25 cellular contexts compared by ENCODE assay signal in the genomic region with DNA sequence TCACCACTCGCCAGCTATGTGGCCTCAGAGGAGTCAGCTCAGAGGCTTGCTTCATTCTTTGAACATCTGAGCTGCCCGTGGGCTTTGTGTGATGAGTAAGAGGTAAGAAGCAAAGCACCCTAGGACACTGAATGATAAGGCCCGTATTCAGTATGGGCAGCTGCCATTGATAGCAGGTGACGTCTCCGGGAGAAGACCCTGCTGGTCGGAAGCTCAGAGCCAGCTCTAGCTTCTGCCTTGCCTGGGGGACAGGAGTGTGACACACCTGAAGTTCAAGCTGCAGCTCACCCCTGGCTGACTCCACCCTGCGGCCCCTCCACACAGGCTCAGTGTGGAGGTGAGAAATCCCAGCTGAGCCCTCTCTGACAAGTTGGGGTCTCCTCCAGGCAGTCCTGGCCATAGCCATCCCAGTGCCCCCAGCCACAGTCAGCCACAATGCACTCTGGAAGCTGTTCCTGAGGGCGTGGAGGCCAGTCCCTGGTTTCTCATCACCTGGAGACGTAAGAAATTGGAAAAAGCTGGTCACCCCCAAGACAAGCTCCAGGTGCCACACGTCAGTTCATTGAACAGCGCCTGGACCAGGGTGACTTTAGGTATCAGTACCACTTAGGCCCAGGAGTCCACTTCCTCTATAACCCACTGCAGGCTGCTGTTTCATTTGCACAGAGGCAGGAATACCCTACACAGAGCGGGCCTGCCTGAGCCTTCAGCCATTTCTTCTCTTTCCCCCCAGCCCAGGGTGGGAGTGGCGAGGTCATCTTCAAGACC.
A peak's percentile ranks its signal among the peaks of the same experiment; 100 is the strongest.
DNase-seq lines count a peak whose midpoint lies in the region; ATAC-seq and TF ChIP-seq lines count a peak whose summit lies in the region.
"Had no signal": no experiment of that assay in that cellular context is flagged by ENCODE, and none has a peak within 500 bp of the region (broad histone marks: within the 10 kb centered on the region; RNA-seq: fewer than 3 reads in every experiment).

No MANE protein-coding gene starts in this region.

- H3K27ac ChIP-seq in brain microvascular endothelial cell = no peak overlapping the region
- H3K27ac ChIP-seq: ascending aorta, gastrocnemius medialis, HL-60, ovary, Peyer's patch, right lobe of liver, thoracic aorta had no signal

- no peak for TF ChIP-seq CTCF in brain microvascular endothelial cell (IDR thresholded peaks at IDR 0.05; ENCODE audit: low read depth, low read length, missing control alignments)

- H3K27me3 ChIP-seq in brain microvascular endothelial cell (replicated peaks) = no peaks in the 10 kb centered on the region
- H3K27me3 ChIP-seq: ascending aorta, gastrocnemius medialis, MG63, ovary, Peyer's patch, right lobe of liver had no signal

- DNase-seq in EH (ENCODE audit: low read depth) = peak; percentile 58
- peak; percentile 32 for DNase-seq in HCEC 1CT
- DNase-seq in brain microvascular endothelial cell = peak; percentile 34
- peak; percentile 83 for DNase-seq in myocyte (ENCODE audit: low read depth)
- no peak for DNase-seq in hepatic stellate cell (ENCODE audit: low spot score)
- no peak for DNase-seq in COLO668 (lab: John Stamatoyannopoulos, UW; ENCODE audit: unreplicated experiment)
- no peak for DNase-seq in DMS153 (lab: John Stamatoyannopoulos, UW)
- DNase-seq: activated CD4-positive, alpha-beta T cell treated with anti-CD3 and anti-CD28 coated beads for 48 hours; activated naive CD4-positive, alpha-beta T cell treated with anti-CD3 and anti-CD28 coated beads, Interleukin-2, amount 50 U/mL, for 16 hours; DMS 273 treated with DMSO at 0.1 percent for 48 hours; effector CD8-positive, alpha-beta T cell; kidney glomerular epithelial cell; MG63; natural killer cell; NCI-H1417 treated with DMSO at 0.1 percent for 48 hours; NCI-H524 treated with DMSO at 0.1 percent for 48 hours; Peyer's patch; right lobe of liver had no signal

- no peaks in the 10 kb centered on the region for H3K36me3 ChIP-seq in brain microvascular endothelial cell (replicated peaks)
- H3K36me3 ChIP-seq: ascending aorta, gastrocnemius medialis, MG63, ovary, Peyer's patch, thoracic aorta had no signal

- in situ Hi-C loops in brain microvascular endothelial cell (cut with HindIII; ENCODE audit: low pct_ligation_motif_present, low sequenced_read_pairs) = no loop called here

- ATAC-seq in HG02759 (IDR thresholded peaks at IDR 0.05; ENCODE audit: unreplicated experiment) = no peak
- ATAC-seq: esophagus mucosa, gastrocnemius medialis, natural killer cell, right lobe of liver had no signal

- no peak overlapping the region for H3K4me3 ChIP-seq in brain microvascular endothelial cell (ENCODE audit: low read depth, low read length)
- H3K4me3 ChIP-seq: ascending aorta, gastrocnemius medialis, MG63, ovary, Peyer's patch, right lobe of liver, thoracic aorta had no signal

Comparison
In these comparisons a context has a peak if more than half of its experiments do, and no peak if none do; other contexts are left out.
1. DNase-seq: peak in EH (single experiment), HCEC 1CT (single experiment), brain microvascular endothelial cell (single experiment) and myocyte (single experiment); none in hepatic stellate cell (single experiment), COLO668 (single experiment) and DMS153 (single experiment).